8 cellular contexts compared by ENCODE assay signal in genomic region chr7:87747265-87747664, GRCh38.
DNase-seq lines count a peak whose midpoint lies in the region; TF ChIP-seq lines count a peak whose summit lies in the region.
"Not testable (repeated sequence)": the region's sequence is repeated elsewhere in the genome, so short reads cannot be mapped to it uniquely, and the experiment has no call there.

No MANE protein-coding gene starts in this region.

- not testable (repeated sequence) for H3K27me3 ChIP-seq in A673 (replicated peaks; ENCODE audit: insufficient read depth, low read depth, low read length, poor library complexity); NT2/D1 (ENCODE audit: insufficient read depth, insufficient read length)

- CTCF ChIA-PET in A673 (lab: Charles Lee): not testable (repeated sequence)

- not testable (repeated sequence) for H3K36me3 ChIP-seq in A673 (ENCODE audit: insufficient read depth, low read length, poor library complexity, severe bottlenecking); NT2/D1 (ENCODE audit: insufficient read depth, insufficient read length, low read length)

- BruUV-seq in A673 (replicated peaks; lab: Mats Ljungman, UMichigan): not testable (repeated sequence)

- POLR2A ChIA-PET in A673 (lab: Charles Lee; ENCODE audit: low non-redundant PET): not testable (repeated sequence)

- H3K4me1 ChIP-seq in A673 (ENCODE audit: insufficient read depth, low read length, poor library complexity, severe bottlenecking); NT2/D1 (ENCODE audit: insufficient read depth, insufficient read length): not testable (repeated sequence)

- not testable (repeated sequence) for H3K27ac ChIP-seq in A673 (ENCODE audit: low read depth, low read length, poor library complexity, severe bottlenecking)

- DNase-seq in A673 (ENCODE audit: low spot score) (peak; percentile 17), HT1080 (ENCODE audit: low read depth) (peak; percentile 18), NCI-H146 treated with DMSO at 0.1 percent for 48 hours (lab: John Stamatoyannopoulos, UW; ENCODE audit: unreplicated experiment) (peak; percentile 30), NT2/D1 (ENCODE audit: low read depth, low spot score) (peak; percentile 47), iPS DF 4.7 (ENCODE audit: extremely low read depth, low spot score) (peak; percentile 75), posterior vena cava (ENCODE audit: low spot score) (peak; percentile 43)
- not testable (repeated sequence) for DNase-seq in GM12864 (ENCODE audit: low read depth)
- DNase-seq in activated CD4-positive, alpha-beta T cell treated with anti-CD3 and anti-CD28 coated beads for 48 hours: peak; percentile 9

- not testable (repeated sequence) for H3K9ac ChIP-seq in NT2/D1 (ENCODE audit: insufficient read length, low read depth)

- H3K4me3 ChIP-seq in A673 (ENCODE audit: low read depth, low read length, poor library complexity, severe bottlenecking); GM12864 (ENCODE audit: low read depth, low read length); NT2/D1 (ENCODE audit: insufficient read length, low read depth): not testable (repeated sequence)

- intact Hi-C loops in A673 (cut with micrococcal nuclease; ENCODE audit: unreplicated experiment); posterior vena cava (cut with DNase I): not testable (repeated sequence)

- H3K9me3 ChIP-seq in A673 (ENCODE audit: low read depth, low read length, poor library complexity, severe bottlenecking); NT2/D1 (ENCODE audit: insufficient read depth, low read length): not testable (repeated sequence)

- TF ChIP-seq CTCF in A673 (conservative IDR thresholded peaks at IDR 0.05; ENCODE audit: low read depth, low read length): not testable (repeated sequence)
- peak; percentile 27 for TF ChIP-seq CTCF in GM12864 (IDR thresholded peaks at IDR 0.05; ENCODE audit: low read depth, low read length, missing control alignments)
